ENCODE assay signal across 12 cellular contexts in genomic region chr17:37430051-37430591, GRCh38. TPM values are rescaled to one million over a fixed set of nuclear protein-coding genes. Genes with fewer than 3 reads are reported as not detected.
DNase-seq lines count a peak whose midpoint lies in the region; ATAC-seq and TF ChIP-seq lines count a peak whose summit lies in the region.
"Had no signal": no experiment of that assay in that cellular context is flagged by ENCODE, and none has a peak within 500 bp of the region (broad histone marks: within the 10 kb centered on the region; RNA-seq: fewer than 3 reads in every experiment).

No MANE protein-coding gene starts in this region.

- H3K9me3 ChIP-seq in RWPE2 (ENCODE audit: severe bottlenecking): no peaks in the 10 kb centered on the region
- no peaks in the 10 kb centered on the region for H3K9me3 ChIP-seq in A673 (ENCODE audit: low read depth, low read length, poor library complexity, severe bottlenecking)

- no peak for DNase-seq in activated CD4-positive, alpha-beta T cell treated with anti-CD3 and anti-CD28 coated beads for 36 hours
- no peak for DNase-seq in activated CD4-positive, alpha-beta T cell treated with anti-CD3 and anti-CD28 coated beads, Interleukin-2, amount 50 U/mL, for 48 hours
- DNase-seq in RWPE2 (ENCODE audit: low spot score): no peak
- DNase-seq in stimulated activated naive CD8-positive, alpha-beta T cell treated with anti-CD3 and anti-CD28 coated beads, Interleukin-15, amount 100 ng/mL, for 72 hours: no peak
- no peak for DNase-seq in A673 (ENCODE audit: low spot score)
- DNase-seq in NCI-H1105 (lab: John Stamatoyannopoulos, UW): no peak
- DNase-seq: GOT3, NCI-H524 treated with DMSO at 0.1 percent for 48 hours had no signal

- no peak for TF ChIP-seq CTCF in RWPE2 (IDR thresholded peaks at IDR 0.05; ENCODE audit: poor library complexity, severe bottlenecking)
- no peak for TF ChIP-seq CTCF in A673 (conservative IDR thresholded peaks at IDR 0.05; ENCODE audit: low read depth, low read length)

- peaks cover 55% of the 10 kb centered on the region for H3K36me3 Mint-ChIP-seq in activated CD4-positive, alpha-beta T cell treated with anti-CD3 and anti-CD28 coated beads for 36 hours (ENCODE audit: low read depth)

- no peaks in the 10 kb centered on the region for H3K27me3 Mint-ChIP-seq in activated CD4-positive, alpha-beta T cell treated with anti-CD3 and anti-CD28 coated beads for 36 hours
- no peaks in the 10 kb centered on the region for H3K27me3 Mint-ChIP-seq in stimulated activated naive CD8-positive, alpha-beta T cell treated with anti-CD3 and anti-CD28 coated beads, Interleukin-15, amount 100 ng/mL, for 72 hours

- peak overlapping the region; percentile 24 for H3K4me3 Mint-ChIP-seq in activated CD4-positive, alpha-beta T cell treated with anti-CD3 and anti-CD28 coated beads for 36 hours
- peak overlapping the region; percentile 47 to 73 for H3K4me3 Mint-ChIP-seq in stimulated activated naive CD8-positive, alpha-beta T cell treated with anti-CD3 and anti-CD28 coated beads, Interleukin-15, amount 100 ng/mL, for 72 hours

- ATAC-seq in activated CD4-positive, alpha-beta T cell treated with anti-CD3 and anti-CD28 coated beads for 36 hours: peak; percentile 89
- ATAC-seq in RWPE2 (ENCODE audit: low read depth) (peak; percentile 90), esophagus mucosa (peak; percentile 92), HG03442 (IDR thresholded peaks at IDR 0.05; ENCODE audit: unreplicated experiment) (no peak)
- peak; percentile 94 for ATAC-seq in stimulated activated naive CD8-positive, alpha-beta T cell treated with anti-CD3 and anti-CD28 coated beads, Interleukin-15, amount 100 ng/mL, for 72 hours

- no peaks in the 10 kb centered on the region for H3K27me3 ChIP-seq in RWPE2 (ENCODE audit: insufficient read depth, poor library complexity, severe bottlenecking)
- no peaks in the 10 kb centered on the region for H3K27me3 ChIP-seq in A673 (replicated peaks; ENCODE audit: insufficient read depth, low read depth, low read length, poor library complexity)
- H3K27me3 ChIP-seq: hepatocyte had no signal

- CTCF ChIA-PET in activated CD4-positive, alpha-beta T cell treated with anti-CD3 and anti-CD28 coated beads for 36 hours (lab: Charles Lee): interaction anchor here (0.8 to 1.2 kb wide), 9 partner anchors 9 to 107 kb away, joined by 3 to 7 read pairs (median 3); no protein-coding TSS in a partner anchor
- CTCF ChIA-PET in A673 (lab: Charles Lee): no interaction called here

- H3K4me1 ChIP-seq in RWPE2 (ENCODE audit: insufficient read depth, poor library complexity, severe bottlenecking) (peaks cover 22% of the 10 kb centered on the region), A673 (ENCODE audit: insufficient read depth, low read length, poor library complexity, severe bottlenecking) (no peaks in the 10 kb centered on the region)

- H3K27ac Mint-ChIP-seq in activated CD4-positive, alpha-beta T cell treated with anti-CD3 and anti-CD28 coated beads for 36 hours: peak overlapping the region; percentile 91
- peak overlapping the region; percentile 97 to 98 for H3K27ac Mint-ChIP-seq in stimulated activated naive CD8-positive, alpha-beta T cell treated with anti-CD3 and anti-CD28 coated beads, Interleukin-15, amount 100 ng/mL, for 72 hours

- no TSS peak for BruUV-seq in A673 (replicated peaks; lab: Mats Ljungman, UMichigan)

- POLR2A ChIA-PET in activated CD4-positive, alpha-beta T cell treated with anti-CD3 and anti-CD28 coated beads for 36 hours (lab: Charles Lee): interaction anchor here (0.7 to 1.0 kb wide), 2 partner anchors 53 to 179 kb away, joined by 3 to 5 read pairs; partner anchors contain the start of gene SYNRG
- POLR2A ChIA-PET in A673 (lab: Charles Lee; ENCODE audit: low non-redundant PET): no interaction called here

- H3K36me3 ChIP-seq in RWPE2 (ENCODE audit: low read depth) (peaks cover 77% of the 10 kb centered on the region), A673 (ENCODE audit: insufficient read depth, low read length, poor library complexity, severe bottlenecking) (peaks cover 18% of the 10 kb centered on the region)

- intact Hi-C loops in activated CD4-positive, alpha-beta T cell treated with anti-CD3 and anti-CD28 coated beads for 36 hours (cut with DNase I, micrococcal nuclease): loop anchor here in 1 of 2 experiments (1.0 kb wide), 2 partner anchors 23 to 58 kb away; no protein-coding TSS in a partner anchor
- intact Hi-C loops in A673 (cut with micrococcal nuclease; ENCODE audit: unreplicated experiment): no loop called here

- H3K4me1 Mint-ChIP-seq in activated CD4-positive, alpha-beta T cell treated with anti-CD3 and anti-CD28 coated beads for 36 hours: peaks cover 27% of the 10 kb centered on the region
- peaks cover 33% of the 10 kb centered on the region for H3K4me1 Mint-ChIP-seq in stimulated activated naive CD8-positive, alpha-beta T cell treated with anti-CD3 and anti-CD28 coated beads, Interleukin-15, amount 100 ng/mL, for 72 hours

- H3K4me3 ChIP-seq in RWPE2 (ENCODE audit: severe bottlenecking) (no peak overlapping the region), A673 (ENCODE audit: low read depth, low read length, poor library complexity, severe bottlenecking) (no peak overlapping the region)
- H3K4me3 ChIP-seq: hepatocyte had no signal

- H3K9me3 Mint-ChIP-seq in activated CD4-positive, alpha-beta T cell treated with anti-CD3 and anti-CD28 coated beads for 36 hours (ENCODE audit: low read depth): no peaks in the 10 kb centered on the region
- H3K9me3 Mint-ChIP-seq in stimulated activated naive CD8-positive, alpha-beta T cell treated with anti-CD3 and anti-CD28 coated beads, Interleukin-15, amount 100 ng/mL, for 72 hours: no peaks in the 10 kb centered on the region

- peak overlapping the region; percentile 75 for H3K27ac ChIP-seq in RWPE2 (ENCODE audit: poor library complexity, severe bottlenecking)
- H3K27ac ChIP-seq in A673 (ENCODE audit: low read depth, low read length, poor library complexity, severe bottlenecking): no peak overlapping the region
- H3K27ac ChIP-seq: hepatocyte, HL-60 had no signal

RNA-seq across cellular contexts. Expression of gene TADA2A, which starts 23.4 kb away (rescaled TPM):
- 10 to 100 TPM; 29.9 to 32.9 TPM for total RNA-seq in activated CD4-positive, alpha-beta T cell treated with anti-CD3 and anti-CD28 coated beads for 36 hours
- total RNA-seq in esophagus mucosa: 8.2 TPM
- total RNA-seq in A673 (2021): 17.9 and 21.4 TPM in 2 replicates

RNA-seq across cellular contexts. Expression of gene ACACA, which starts 23.5 kb away (rescaled TPM):
- 10 to 100 TPM; 57.2 to 61.1 TPM for total RNA-seq in activated CD4-positive, alpha-beta T cell treated with anti-CD3 and anti-CD28 coated beads for 36 hours
- total RNA-seq in esophagus mucosa (119 TPM), A673 (2021) (68.3 and 79.2 TPM in 2 replicates)

RNA-seq across cellular contexts. Expression of gene C17orf78, which starts 54.3 kb away (rescaled TPM):
- not detected for total RNA-seq in activated CD4-positive, alpha-beta T cell treated with anti-CD3 and anti-CD28 coated beads for 36 hours
- total RNA-seq in esophagus mucosa: not detected
- not detected in 2 replicates for total RNA-seq in A673 (2021)
- total RNA-seq: hepatocyte had no signal

RNA-seq across cellular contexts. Expression of gene DUSP14, which starts 59.6 kb away (rescaled TPM):
- 10 to 100 TPM; 11.9 to 13.1 TPM for total RNA-seq in activated CD4-positive, alpha-beta T cell treated with anti-CD3 and anti-CD28 coated beads for 36 hours
- total RNA-seq in esophagus mucosa (14.2 TPM), A673 (2021) (13.8 and 14.0 TPM in 2 replicates)
